ENCODE assay signal across 21 cellular contexts in the genomic region with DNA sequence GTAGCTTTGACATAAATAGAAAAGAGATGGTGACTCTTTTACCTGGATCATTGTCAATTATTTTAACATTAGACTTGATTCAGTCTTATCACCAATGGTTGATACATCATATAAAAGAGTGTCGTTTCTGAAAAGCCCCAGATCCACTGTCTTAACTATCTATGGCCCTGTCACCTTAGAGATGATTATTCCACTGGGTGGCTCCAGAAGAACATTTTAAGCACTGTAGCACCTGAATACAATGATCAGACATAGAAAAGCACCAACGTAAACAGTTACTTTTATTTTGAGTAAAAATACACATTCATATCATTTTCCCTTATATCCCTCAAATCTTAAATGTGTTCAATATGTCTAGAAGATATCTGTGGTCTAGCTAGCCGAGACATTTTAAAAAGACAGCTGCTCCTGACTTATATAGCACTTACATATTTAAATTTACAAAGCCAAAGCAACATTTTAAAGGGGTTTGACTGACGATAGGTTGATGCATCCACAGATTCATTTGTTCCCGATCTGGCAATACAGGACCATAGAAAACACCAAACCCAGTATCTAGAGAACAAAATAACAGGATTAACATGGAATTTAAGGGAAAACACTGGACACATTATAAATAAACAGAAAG. TPM values are rescaled to one million over a fixed set of nuclear protein-coding genes. Genes with fewer than 3 reads are reported as not detected.
A peak's percentile ranks its signal among the peaks of the same experiment; 100 is the strongest.
DNase-seq lines count a peak whose midpoint lies in the region; ATAC-seq and TF ChIP-seq lines count a peak whose summit lies in the region.
"Had no signal": no experiment of that assay in that cellular context is flagged by ENCODE, and none has a peak within 500 bp of the region (broad histone marks: within the 10 kb centered on the region; RNA-seq: fewer than 3 reads in every experiment).

No MANE protein-coding gene starts in this region.

- TF ChIP-seq POLR2A in HCT116 (IDR thresholded peaks at IDR 0.05; ENCODE audit: borderline replicate concordance, extremely low read depth, insufficient read depth, insufficient read length): no peak

- RAD21 ChIA-PET in HCT116 (lab: Charles Lee; ENCODE audit: low non-redundant PET in 1 of 2, low total read pairs in 2 of 2, uncharacterized antibody in 2 of 2, unreplicated experiment in 2 of 2): no interaction called here

- H3K9me3 ChIP-seq in HCT116 (ENCODE audit: control insufficient read depth in 1 of 2, insufficient read depth in 1 of 2, low read depth in 1 of 2, low read length in 2 of 2): no peaks in the 10 kb centered on the region
- no peaks in the 10 kb centered on the region for H3K9me3 ChIP-seq in PC-3 (ENCODE audit: low read length)
- no peaks in the 10 kb centered on the region for H3K9me3 ChIP-seq in liver (ENCODE audit: control insufficient read depth in 4 of 4, low read length in 3 of 4)
- no peaks in the 10 kb centered on the region for H3K9me3 ChIP-seq in PC-9 (ENCODE audit: insufficient read depth, low read depth)
- H3K9me3 ChIP-seq: HAP-1, left ventricle myocardium inferior, stomach, tibial artery had no signal

- DNase-seq in DMS153 (lab: John Stamatoyannopoulos, UW) (peak; percentile 0), DMS153 treated with DMSO at 0.1 percent for 48 hours (lab: John Stamatoyannopoulos, UW; ENCODE audit: unreplicated experiment) (no peak), HCT116 (ENCODE audit: low read depth, low spot score) (no peak), PC-3 (no peak), COLO668 (lab: John Stamatoyannopoulos, UW; ENCODE audit: unreplicated experiment) (no peak), amniotic stem cell (lab: John Stamatoyannopoulos, UW) (no peak), PC-9 (no peak)
- DNase-seq: activated CD4-positive, alpha-beta T cell treated with anti-CD3 and anti-CD28 coated beads, Interleukin-2, amount 10 ng/mL, durations not matched to agents 24 days and 14 days; activated T-cell treated with anti-CD3 and anti-CD28 coated beads, Interleukin-2, amount 50 U/mL, for 4 hours; AML-193; CD8-positive, alpha-beta T cell; DND-41; left ventricle myocardium inferior; naive B cell; NCI-H1694; SHP77; small intestine; stomach; tibial artery had no signal

- H2AFZ ChIP-seq in HCT116 (ENCODE audit: low read depth, low read length, poor library complexity, severe bottlenecking) (no peak overlapping the region), PC-3 (ENCODE audit: low read length) (no peak overlapping the region), PC-9 (no peak overlapping the region)

- BruUV-seq in HCT116 (replicated peaks; lab: Mats Ljungman, UMichigan) (no TSS peak), PC-3 (replicated peaks; lab: Mats Ljungman, UMichigan) (no TSS peak), PC-9 (replicated peaks; lab: Mats Ljungman, UMichigan) (no TSS peak)

- H4K20me1 ChIP-seq in HCT116 (ENCODE audit: insufficient read depth) (no peaks in the 10 kb centered on the region), PC-3 (ENCODE audit: low read length) (no peaks in the 10 kb centered on the region), PC-9 (ENCODE audit: insufficient read depth) (no peaks in the 10 kb centered on the region)

- H3K27ac ChIP-seq in HCT116 (ENCODE audit: low read depth, low read length) (no peak overlapping the region), PC-3 (ENCODE audit: low read length) (no peak overlapping the region), liver (ENCODE audit: low read depth in 1 of 2, low read length in 2 of 2) (no peak overlapping the region), PC-9 (no peak overlapping the region)
- H3K27ac ChIP-seq: left ventricle myocardium inferior, stomach had no signal

- WGBS in liver: 57% methylated on average over 5 of the region's 5 CpGs

- TF ChIP-seq RAD21 in HCT116 (IDR thresholded peaks at IDR 0.05; ENCODE audit: low read depth) (peak; percentile 43), liver (IDR thresholded peaks at IDR 0.05) (peak; percentile 83 to 85)

- H3F3A ChIP-seq in PC-3 (ENCODE audit: low read length, unreplicated experiment): no peaks in the 10 kb centered on the region
- H3F3A ChIP-seq in PC-9 (ENCODE audit: insufficient read depth, low read depth): no peaks in the 10 kb centered on the region

- H3K4me1 ChIP-seq in HCT116 (ENCODE audit: control insufficient read depth in 1 of 2, insufficient read depth in 2 of 2, low read length in 2 of 2) (no peaks in the 10 kb centered on the region), PC-3 (ENCODE audit: insufficient read depth, low read length) (no peaks in the 10 kb centered on the region), liver (ENCODE audit: control insufficient read depth in 4 of 4, insufficient read depth in 4 of 4, low read length in 3 of 4) (peaks cover 0 to 4% (median 1%) of the 10 kb centered on the region in 4 donors), PC-9 (replicated peaks; ENCODE audit: insufficient read depth) (no peaks in the 10 kb centered on the region)
- H3K4me1 ChIP-seq: HAP-1, left ventricle myocardium inferior, stomach had no signal

- 0 out of 6 replicates have a peak, but pooled peaks of 1 of the 3 experiments have one; percentile 16 for TF ChIP-seq CTCF in HCT116 (IDR thresholded peaks at IDR 0.05 in 2 of 3, conservative IDR thresholded peaks at IDR 0.05 in 1 of 3; ENCODE audit: borderline replicate concordance in 1 of 3, insufficient read depth in 1 of 3, low read depth in 2 of 3, low read length in 2 of 3)
- peak; percentile 31; the same call in 1 of the 2 replicates for TF ChIP-seq CTCF in PC-3 (conservative IDR thresholded peaks at IDR 0.05; ENCODE audit: low read depth, low read length)
- TF ChIP-seq CTCF in liver (IDR thresholded peaks at IDR 0.05; ENCODE audit: low read depth, low read length, missing input control): peak; percentile 37
- TF ChIP-seq CTCF in PC-9 (conservative IDR thresholded peaks at IDR 0.05): no peak

- H3K9me2 ChIP-seq in HCT116 (ENCODE audit: insufficient read depth): no peaks in the 10 kb centered on the region
- no peaks in the 10 kb centered on the region for H3K9me2 ChIP-seq in PC-3 (replicated peaks; ENCODE audit: low read length)
- 0 out of 2 replicates have a peak, but pooled peaks cover 7% of the 10 kb centered on the region for H3K9me2 ChIP-seq in PC-9 (ENCODE audit: insufficient read depth)

- intact Hi-C loops in HCT116 (cut with micrococcal nuclease): no loop called here
- intact Hi-C loops in PC-3 (cut with micrococcal nuclease): loop anchor here (2.0 kb wide), 4 partner anchors 92 to 426 kb away; no protein-coding TSS in a partner anchor
- intact Hi-C loops in PC-9 (cut with micrococcal nuclease; ENCODE audit: unreplicated experiment): no loop called here

- H3K79me2 ChIP-seq in HCT116 (ENCODE audit: insufficient read depth, low read length): no peaks in the 10 kb centered on the region
- no peaks in the 10 kb centered on the region for H3K79me2 ChIP-seq in PC-3 (ENCODE audit: low read length)
- no peaks in the 10 kb centered on the region for H3K79me2 ChIP-seq in PC-9 (ENCODE audit: low read depth)

- POLR2A ChIA-PET in HCT116 (lab: Charles Lee): no interaction called here
- POLR2A ChIA-PET in PC-3 (lab: Charles Lee; ENCODE audit: unreplicated experiment): no interaction called here
- POLR2A ChIA-PET in PC-9 (lab: Charles Lee; ENCODE audit: unreplicated experiment): no interaction called here

- H3K36me3 ChIP-seq in HCT116 (ENCODE audit: control insufficient read depth in 1 of 2, insufficient read depth in 2 of 2, low read length in 2 of 2) (no peaks in the 10 kb centered on the region), PC-3 (ENCODE audit: low read depth, low read length) (no peaks in the 10 kb centered on the region), liver (ENCODE audit: control insufficient read depth in 4 of 4, insufficient read depth in 3 of 4, low read depth in 1 of 4, low read length in 3 of 4) (no peaks in the 10 kb centered on the region), PC-9 (ENCODE audit: low read depth) (no peaks in the 10 kb centered on the region)
- H3K36me3 ChIP-seq: HAP-1, left ventricle myocardium inferior, tibial artery had no signal

- CTCF ChIA-PET in HCT116 (lab: Charles Lee): interaction anchor here (0.9 to 1.3 kb wide), 3 partner anchors 268 to 512 kb away, joined by 3 to 5 read pairs (median 3); no protein-coding TSS in a partner anchor
- CTCF ChIA-PET in PC-3 (lab: Charles Lee): interaction anchor here (0.5 to 1.0 kb wide), 2 partner anchors 8 to 267 kb away, joined by 3 to 4 read pairs; no protein-coding TSS in a partner anchor
- CTCF ChIA-PET in PC-9 (lab: Charles Lee): no interaction called here

- no peak for ATAC-seq in HCT116
- ATAC-seq in PC-3: peak; percentile 86
- ATAC-seq: activated T-cell treated with anti-CD3 and anti-CD28 coated beads, Interleukin-2, amount 50 U/mL, for 4 hours; CD8-positive, alpha-beta T cell had no signal

- H3K4me2 ChIP-seq in HCT116 (ENCODE audit: low read length): no peak overlapping the region
- no peak overlapping the region for H3K4me2 ChIP-seq in PC-3 (ENCODE audit: low read length)
- H3K4me2 ChIP-seq in PC-9: no peak overlapping the region

- H3K9ac ChIP-seq in HCT116 (ENCODE audit: low read length): no peak overlapping the region
- H3K9ac ChIP-seq in PC-3 (ENCODE audit: low read length): no peak overlapping the region
- H3K9ac ChIP-seq in liver (ENCODE audit: low read depth in 1 of 2, low read length in 2 of 2): peak overlapping the region; percentile 22 to 49

- H3K4me3 ChIP-seq in HCT116 (replicated peaks in 1 of 2; ENCODE audit: low read depth in 1 of 2, low read length in 2 of 2) (no peak overlapping the region), PC-3 (ENCODE audit: low read length) (no peak overlapping the region), liver (ENCODE audit: low read depth in 1 of 3, low read length in 3 of 3) (peak overlapping the region in 1 of 3 donors; percentile 20), PC-9 (no peak overlapping the region)
- H3K4me3 ChIP-seq: HAP-1, left ventricle myocardium inferior, stomach, tibial artery had no signal

- H3K27me3 ChIP-seq in HCT116 (ENCODE audit: insufficient read depth, low read length) (no peaks in the 10 kb centered on the region), PC-3 (ENCODE audit: low read length) (no peaks in the 10 kb centered on the region), liver (ENCODE audit: control insufficient read depth in 4 of 4, insufficient read depth in 4 of 4, low read length in 3 of 4) (no peaks in the 10 kb centered on the region), PC-9 (ENCODE audit: insufficient read depth, low read depth) (no peaks in the 10 kb centered on the region)
- H3K27me3 ChIP-seq: stomach, tibial artery had no signal

TF ChIP-seq in HCT116, 20 proteins besides CTCF, POLR2A, EP300 and RAD21 (continues in another document):
- no peak for TF ChIP-seq EGR1 (IDR thresholded peaks at IDR 0.05; ENCODE audit: low read depth)
- no peak for TF ChIP-seq EZH2 (IDR thresholded peaks at IDR 0.05)
- TF ChIP-seq ZFX (IDR thresholded peaks at IDR 0.05): no peak
- no peak for TF ChIP-seq CBX3 (IDR thresholded peaks at IDR 0.05; ENCODE audit: low read depth)

TF ChIP-seq in liver, 16 proteins besides CTCF, POLR2A, EP300 and RAD21 (continues in another document):
- TF ChIP-seq HNF4G (IDR thresholded peaks at IDR 0.05) (no peak), FOXA2 (IDR thresholded peaks at IDR 0.05) (no peak), JUND (IDR thresholded peaks at IDR 0.05) (no peak), GABPA (IDR thresholded peaks at IDR 0.05 in 1 of 2, conservative IDR thresholded peaks at IDR 0.05 in 1 of 2) (no peak)

RNA-seq across cellular contexts. Expression of a gene that starts 32.9 kb away (rescaled TPM):
- total RNA-seq in HCT116 (2021; ENCODE audit: unreplicated experiment) (0.76 TPM), PC-3 (2014; rRNA removed) (1.3 TPM in 1 of 2 replicates, not detected in the other), liver (1 to 10 TPM in 1 of 2 donors, under 1 TPM in 1; 0.65 to 2.5 TPM), PC-9 (2021) (1.9 and 2.9 TPM in 2 replicates)
- polyA plus RNA-seq in HCT116 (2012): 0.12 TPM in 1 of 2 replicates, not detected in the other
- polyA plus RNA-seq in liver: 1 to 10 TPM; 7.9 to 9.3 TPM
- total RNA-seq: activated CD4-positive, alpha-beta T cell treated with anti-CD3 and anti-CD28 coated beads, Interleukin-2, amount 10 ng/mL, durations not matched to agents 24 days and 14 days; CD8-positive, alpha-beta T cell had no signal

Comparison
In these comparisons a context has a peak if more than half of its experiments do, and no peak if none do; other contexts are left out.
1. H3K9ac ChIP-seq: peak in liver (2 of 2); none in HCT116 (single experiment) and PC-3 (single experiment).